ENCODE assay signal across 8 cellular contexts in genomic region chr5:2038337-2039179, GRCh38.
DNase-seq lines count a peak whose midpoint lies in the region; ATAC-seq, FAIRE-seq and TF ChIP-seq lines count a peak whose summit lies in the region.

No MANE protein-coding gene starts in this region.

- H3K27me3 Mint-ChIP-seq in activated naive CD4-positive, alpha-beta T cell treated with anti-CD3 and anti-CD28 coated beads, Interleukin-2, amount 50 U/mL, for 24 hours: peaks cover 23% of the 10 kb centered on the region

- peak; percentile 61 for DNase-seq in D721Med (ENCODE audit: insufficient read length, low spot score)
- peak; percentile 36 for DNase-seq in SK-N-DZ (ENCODE audit: low spot score)
- peak; percentile 89 for DNase-seq in cardiac septum (ENCODE audit: low spot score)
- DNase-seq in psoas muscle: peak; percentile 69 to 80
- peak; percentile 64 to 89 for DNase-seq in aorta

- intact Hi-C loops in cardiac septum (cut with DNase I) (no loop called here), psoas muscle (cut with DNase I) (loop anchor here in 1 of 2 donors (2.0 to 5.0 kb wide), 2 partner anchors 276 to 371 kb away; no protein-coding TSS in a partner anchor), aorta (cut with DNase I) (no loop called here)

- H3K9me3 ChIP-seq in HUES48 (ENCODE audit: control insufficient read depth, insufficient read depth, low read length) (no peaks in the 10 kb centered on the region), psoas muscle (no peaks in the 10 kb centered on the region), aorta (ENCODE audit: control insufficient read depth, low read length) (peaks cover under 1% of the 10 kb centered on the region)

- no peak overlapping the region for H3K27ac ChIP-seq in HUES48 (ENCODE audit: low read depth, low read length)
- H3K27ac ChIP-seq in psoas muscle: no peak overlapping the region
- H3K27ac ChIP-seq in aorta (ENCODE audit: low read depth in 1 of 2, low read length in 2 of 2): no peak overlapping the region

- no peaks in the 10 kb centered on the region for H3K36me3 Mint-ChIP-seq in activated naive CD4-positive, alpha-beta T cell treated with anti-CD3 and anti-CD28 coated beads, Interleukin-2, amount 50 U/mL, for 24 hours

- H3K9me3 Mint-ChIP-seq in activated naive CD4-positive, alpha-beta T cell treated with anti-CD3 and anti-CD28 coated beads, Interleukin-2, amount 50 U/mL, for 24 hours: no peaks in the 10 kb centered on the region

- no peak overlapping the region for H3K9ac ChIP-seq in HUES48 (ENCODE audit: low read depth, low read length)

- no peaks in the 10 kb centered on the region for H3K36me3 ChIP-seq in HUES48 (ENCODE audit: control insufficient read depth, insufficient read depth, low read length)
- H3K36me3 ChIP-seq in psoas muscle (ENCODE audit: insufficient read depth in 1 of 2, low read depth in 1 of 2): no peaks in the 10 kb centered on the region
- no peaks in the 10 kb centered on the region for H3K36me3 ChIP-seq in aorta (ENCODE audit: control insufficient read depth in 1 of 2, insufficient read depth in 2 of 2, low read length in 1 of 2)

- H3K27ac Mint-ChIP-seq in activated naive CD4-positive, alpha-beta T cell treated with anti-CD3 and anti-CD28 coated beads, Interleukin-2, amount 50 U/mL, for 24 hours: no peak overlapping the region

- peak; percentile 43 for TF ChIP-seq CTCF in D721Med (IDR thresholded peaks at IDR 0.05; ENCODE audit: insufficient read depth, missing control alignments)
- peak; percentile 62 for TF ChIP-seq CTCF in psoas muscle (IDR thresholded peaks at IDR 0.05)

- H3K4me3 ChIP-seq in HUES48 (ENCODE audit: low read depth, low read length) (peak overlapping the region; percentile 68), psoas muscle (peak overlapping the region; percentile 60), aorta (ENCODE audit: low read length in 2 of 2) (no peak overlapping the region)

- H3K4me3 Mint-ChIP-seq in activated naive CD4-positive, alpha-beta T cell treated with anti-CD3 and anti-CD28 coated beads, Interleukin-2, amount 50 U/mL, for 24 hours: peak overlapping the region; percentile 55

- H3K27me3 ChIP-seq in HUES48 (ENCODE audit: control insufficient read depth, insufficient read depth, low read length) (no peaks in the 10 kb centered on the region; the same call in 1 of the 2 replicates), psoas muscle (ENCODE audit: insufficient read depth in 3 of 3, low read length in 2 of 3) (peaks cover 0 to 21% (median 0%) of the 10 kb centered on the region in 3 donors), aorta (ENCODE audit: control insufficient read depth in 1 of 2, insufficient read depth in 2 of 2, low read length in 1 of 2) (no peaks in the 10 kb centered on the region)

- H3K4me1 ChIP-seq in HUES48 (ENCODE audit: control insufficient read depth, insufficient read depth, low read length) (no peaks in the 10 kb centered on the region), psoas muscle (no peaks in the 10 kb centered on the region), aorta (ENCODE audit: control insufficient read depth in 1 of 2, insufficient read depth in 2 of 2, low read length in 2 of 2) (no peaks in the 10 kb centered on the region)

- 1 to 5% (median 2%) methylated on average over 30 to 57 of the region's 57 CpGs for WGBS in psoas muscle, 3 donors
- 4% methylated on average over 51 to 57 of the region's 57 CpGs for WGBS in aorta, 2 donors

- ATAC-seq in GM21390 (IDR thresholded peaks at IDR 0.05; ENCODE audit: unreplicated experiment) (peak; percentile 98), psoas muscle (peak; percentile 78 to 93 (median 86)), aorta (ENCODE audit: low FRiP score) (peak; percentile 82)

- FAIRE-seq in D721Med (lab: Jason Lieb, UNC): no peak

- H3K4me1 Mint-ChIP-seq in activated naive CD4-positive, alpha-beta T cell treated with anti-CD3 and anti-CD28 coated beads, Interleukin-2, amount 50 U/mL, for 24 hours: no peaks in the 10 kb centered on the region

Comparison
In these comparisons a context has a peak if more than half of its experiments do, and no peak if none do; other contexts are left out.
1. DNase-seq: peak in every context shown above with its lines; median percentile 89 in cardiac septum; 76 in aorta; 74 in psoas muscle; 61 in D721Med; 36 in SK-N-DZ.
2. H3K4me3 ChIP-seq: peak in HUES48 (single experiment) and psoas muscle (single experiment); none in aorta (0 of 2).
3. Peak in every context shown above with its lines, with median percentiles within 50 percentile points of each other: ATAC-seq.